26 cellular contexts compared by ENCODE assay signal in the genomic region with DNA sequence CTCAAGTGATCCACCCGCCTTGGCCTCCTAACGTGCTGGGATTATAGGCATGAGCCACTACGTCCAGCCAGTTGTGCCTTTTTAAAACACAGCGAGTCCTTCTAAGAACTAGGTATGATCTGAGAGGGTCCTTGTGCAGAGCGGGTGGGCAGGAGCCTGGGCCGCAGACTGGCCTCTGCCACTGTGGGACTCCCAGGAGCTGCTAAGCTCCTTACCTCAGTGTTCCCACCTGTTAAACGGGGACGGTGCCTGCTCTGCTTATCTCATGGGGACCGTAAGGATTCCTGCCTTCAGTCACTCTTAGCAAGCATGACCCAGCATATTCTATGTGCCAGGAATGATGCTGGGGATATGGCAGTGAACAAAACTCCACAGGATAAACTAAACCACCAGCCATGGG.
"Had no signal": no experiment of that assay in that cellular context is flagged by ENCODE, and none has a peak within 500 bp of the region (broad histone marks: within the 10 kb centered on the region; RNA-seq: fewer than 3 reads in every experiment).

No MANE protein-coding gene starts in this region.

- H3K27ac ChIP-seq: colonic mucosa, epithelial cell of prostate, esophagus squamous epithelium, gastrocnemius medialis, heart right ventricle, left lung, lower lobe of right lung had no signal

- H3K9me3 Mint-ChIP-seq: dendritic cell treated with granulocyte-macrophage colony-stimulating factor and Interleukin-4, amounts not matched to agents 40 ng/mL and 50 ng/mL, for 4 days; effector memory CD8-positive, alpha-beta T cell; endodermal cell; mesothelial cell of epicardium had no signal

- H3K4me3 ChIP-seq: colonic mucosa, esophagus squamous epithelium, gastrocnemius medialis, heart right ventricle, left lung, lower lobe of right lung had no signal

- DNase-seq: colonic mucosa; cortex of kidney; effector CD8-positive, alpha-beta T cell; effector memory CD8-positive, alpha-beta T cell; endodermal cell; erythroblast; esophagus squamous epithelium; foreskin fibroblast; foreskin melanocyte; gastrocnemius medialis; glutamatergic neuron; head of caudate nucleus; heart right ventricle; hippocampal formation; left cardiac atrium; left lung; left ventricle myocardium superior; lower lobe of right lung; mesenchymal stem cell had no signal

- H3K9me3 ChIP-seq: colonic mucosa, esophagus squamous epithelium, gastrocnemius medialis, heart right ventricle, left lung, lower lobe of right lung had no signal

- H3K27me3 Mint-ChIP-seq: dendritic cell treated with granulocyte-macrophage colony-stimulating factor and Interleukin-4, amounts not matched to agents 40 ng/mL and 50 ng/mL, for 4 days; effector memory CD8-positive, alpha-beta T cell had no signal

- H3K36me3 ChIP-seq: colonic mucosa, gastrocnemius medialis, heart right ventricle, lower lobe of right lung had no signal

- H3K27ac Mint-ChIP-seq: dendritic cell treated with granulocyte-macrophage colony-stimulating factor and Interleukin-4, amounts not matched to agents 40 ng/mL and 50 ng/mL, for 4 days; effector memory CD8-positive, alpha-beta T cell; endodermal cell; mesothelial cell of epicardium had no signal

- H3K4me1 Mint-ChIP-seq: mesothelial cell of epicardium had no signal

- ATAC-seq: effector memory CD8-positive, alpha-beta T cell; esophagus mucosa; gastrocnemius medialis; heart right ventricle; left lung; left ventricle myocardium superior; lower lobe of right lung had no signal

- H3K27me3 ChIP-seq: colonic mucosa, esophagus squamous epithelium, gastrocnemius medialis, heart right ventricle, left lung had no signal

- FAIRE-seq: endometrium, islet of Langerhans, keratinocyte had no signal

- H3K4me1 ChIP-seq: colonic mucosa, esophagus squamous epithelium, gastrocnemius medialis, heart right ventricle, left lung, lower lobe of right lung had no signal

- H3K4me3 Mint-ChIP-seq: dendritic cell treated with granulocyte-macrophage colony-stimulating factor and Interleukin-4, amounts not matched to agents 40 ng/mL and 50 ng/mL, for 4 days; effector memory CD8-positive, alpha-beta T cell; endodermal cell; mesothelial cell of epicardium had no signal
